Comparison of ENCODE assay signal across 3 cellular contexts in genomic region chr2:69734040-69734611, GRCh38.
TF ChIP-seq lines count a peak whose summit lies in the region.

No MANE protein-coding gene starts in this region.

TF ChIP-seq in A549, 52 proteins besides CTCF, POLR2A, EP300 and RAD21 (continued from another document and continues in another):
- TF ChIP-seq ATOH8 (CRISPR knock-in tag; IDR thresholded peaks at IDR 0.05; ENCODE audit: low read depth) (peak; percentile 100), HOXB13 (CRISPR knock-in tag; IDR thresholded peaks at IDR 0.05; ENCODE audit: low read depth) (peak; percentile 100), CHD4 (IDR thresholded peaks at IDR 0.05; ENCODE audit: borderline replicate concordance) (no peak), HDAC2 (IDR thresholded peaks at IDR 0.05) (no peak), NPAS2 (CRISPR knock-in tag; IDR thresholded peaks at IDR 0.05; ENCODE audit: borderline replicate concordance) (peak; percentile 91), SMC3 (IDR thresholded peaks at IDR 0.05) (no peak), CBX8 (IDR thresholded peaks at IDR 0.05) (no peak), FOSB (CRISPR knock-in tag; IDR thresholded peaks at IDR 0.05) (peak; percentile 97), JUN (IDR thresholded peaks at IDR 0.05) (peak; percentile 71 to 95), HES2 (IDR thresholded peaks at IDR 0.05) (0 out of 2 replicates have a peak, but pooled peaks have one; percentile 45), ZNF302 (CRISPR knock-in tag; IDR thresholded peaks at IDR 0.05) (peak; percentile 99), TP53 (CRISPR knock-in tag; IDR thresholded peaks at IDR 0.05) (peak; percentile 98), BCL3 (IDR thresholded peaks at IDR 0.05) (peak; percentile 74; the same call in 1 of the 3 replicates), REST (IDR thresholded peaks at IDR 0.05) (no peak), HOXB5 (CRISPR knock-in tag; IDR thresholded peaks at IDR 0.05) (peak; percentile 100), RNF2 (IDR thresholded peaks at IDR 0.05; ENCODE audit: borderline replicate concordance, low read depth) (no peak), JUNB (IDR thresholded peaks at IDR 0.05) (peak; percentile 39; the same call in 1 of the 2 replicates), HOXA7 (CRISPR knock-in tag; IDR thresholded peaks at IDR 0.05) (peak; percentile 99), TFCP2L1 (CRISPR knock-in tag; IDR thresholded peaks at IDR 0.05) (peak; percentile 93)

TF ChIP-seq in SK-N-SH treated with all-trans-retinoic acid at 6 μM for 48 hours, 23 proteins besides CTCF, POLR2A, EP300 and RAD21 (continued from another document):
- TF ChIP-seq POU6F1 (CRISPR knock-in tag; IDR thresholded peaks at IDR 0.05; ENCODE audit: borderline replicate concordance, low read depth), result no peak
- no peak for TF ChIP-seq ZNF565 (CRISPR knock-in tag; conservative IDR thresholded peaks at IDR 0.05; ENCODE audit: low read depth)
- no peak for TF ChIP-seq RARB (CRISPR knock-in tag; IDR thresholded peaks at IDR 0.05)
- TF ChIP-seq ESRRG (CRISPR knock-in tag; IDR thresholded peaks at IDR 0.05), result no peak
- peak; percentile 32; the same call in 1 of the 2 replicates for TF ChIP-seq SNAI2 (CRISPR knock-in tag; IDR thresholded peaks at IDR 0.05)
- TF ChIP-seq ZFP3 (CRISPR knock-in tag; IDR thresholded peaks at IDR 0.05), result peak; percentile 59; the same call in 1 of the 2 replicates
- no peak for TF ChIP-seq CSRNP3 (CRISPR knock-in tag; IDR thresholded peaks at IDR 0.05)
- no peak for TF ChIP-seq CREB5 (CRISPR knock-in tag; IDR thresholded peaks at IDR 0.05; ENCODE audit: low read depth)
- 0 out of 2 replicates have a peak, but pooled peaks have one; percentile 67 for TF ChIP-seq CSDC2 (CRISPR knock-in tag; IDR thresholded peaks at IDR 0.05)
- TF ChIP-seq OSR1 (CRISPR knock-in tag; IDR thresholded peaks at IDR 0.05), result no peak
- TF ChIP-seq ISL1 (CRISPR knock-in tag; IDR thresholded peaks at IDR 0.05), result no peak

TF ChIP-seq in HepG2, 621 proteins besides CTCF, POLR2A, EP300 and RAD21 (continued from another document and continues in another):
- TF ChIP-seq ZFP36L2 (CRISPR knock-in tag; IDR thresholded peaks at IDR 0.05), result no peak
- TF ChIP-seq CEBPG (CRISPR knock-in tag; IDR thresholded peaks at IDR 0.05), result peak; percentile 72
- 0 out of 2 replicates have a peak, but pooled peaks have one; percentile 45 for TF ChIP-seq RFXAP (CRISPR knock-in tag; IDR thresholded peaks at IDR 0.05; ENCODE audit: borderline replicate concordance)
- TF ChIP-seq FOXP1 (IDR thresholded peaks at IDR 0.05), result no peak
- TF ChIP-seq FOXP1 (CRISPR knock-in tag; IDR thresholded peaks at IDR 0.05), result peak; percentile 66; the same call in 1 of the 2 replicates
- TF ChIP-seq NRL (CRISPR knock-in tag; IDR thresholded peaks at IDR 0.05; ENCODE audit: borderline replicate concordance), result no peak
- 0 out of 2 replicates have a peak, but pooled peaks have one; percentile 22 for TF ChIP-seq POGZ (CRISPR knock-in tag; IDR thresholded peaks at IDR 0.05)
- TF ChIP-seq ZFP1 (CRISPR knock-in tag; IDR thresholded peaks at IDR 0.05), result no peak
- no peak for TF ChIP-seq ZSCAN12 (CRISPR knock-in tag; IDR thresholded peaks at IDR 0.05)
- no peak for TF ChIP-seq ATAD3A (CRISPR knock-in tag; IDR thresholded peaks at IDR 0.05)
- no peak for TF ChIP-seq MLLT10 (CRISPR knock-in tag; IDR thresholded peaks at IDR 0.05)
- 0 out of 2 replicates have a peak, but pooled peaks have one; percentile 59 for TF ChIP-seq RCOR2 (CRISPR knock-in tag; IDR thresholded peaks at IDR 0.05)
- peak; percentile 75 for TF ChIP-seq SOX13 (IDR thresholded peaks at IDR 0.05)
- TF ChIP-seq SOX13 (CRISPR knock-in tag; conservative IDR thresholded peaks at IDR 0.05 in 1 of 2, IDR thresholded peaks at IDR 0.05 in 1 of 2), result peak; percentile 37 to 91; a peak in 2 of 4 replicates
- TF ChIP-seq CCDC6 (CRISPR knock-in tag; IDR thresholded peaks at IDR 0.05), result no peak
- no peak for TF ChIP-seq FIP1L1 (IDR thresholded peaks at IDR 0.05; ENCODE audit: borderline replicate concordance, insufficient read depth, low read depth, low read length)
- TF ChIP-seq NR2F2 (IDR thresholded peaks at IDR 0.05; ENCODE audit: borderline replicate concordance, low read depth), result peak; percentile 55; the same call in 1 of the 2 replicates
- TF ChIP-seq MEF2D (CRISPR knock-in tag; IDR thresholded peaks at IDR 0.05), result 0 out of 2 replicates have a peak, but pooled peaks have one; percentile 24
- no peak for TF ChIP-seq AGO2 (optimal IDR thresholded peaks at IDR 0.05; ENCODE audit: low read depth, low read length)
- TF ChIP-seq SAP130 (CRISPR knock-in tag; IDR thresholded peaks at IDR 0.05; ENCODE audit: low read depth), result peak; percentile 40
- TF ChIP-seq ADNP (CRISPR knock-in tag; IDR thresholded peaks at IDR 0.05), result no peak
- TF ChIP-seq ATF4 (CRISPR knock-in tag; IDR thresholded peaks at IDR 0.05), result peak in 1 of 2 experiments; percentile 82; a peak in 2 of 4 replicates
- TF ChIP-seq SIX1 (CRISPR knock-in tag; IDR thresholded peaks at IDR 0.05; ENCODE audit: borderline replicate concordance), result peak; percentile 11; the same call in 1 of the 2 replicates
- no peak for TF ChIP-seq DMTF1 (CRISPR knock-in tag; IDR thresholded peaks at IDR 0.05)
- peak; percentile 92 for TF ChIP-seq HNF1A (IDR thresholded peaks at IDR 0.05; ENCODE audit: low read depth)
- peak; percentile 88; the same call in 1 of the 2 replicates for TF ChIP-seq HNF1A (CRISPR knock-in tag; IDR thresholded peaks at IDR 0.05; ENCODE audit: borderline replicate concordance)
- TF ChIP-seq RARA (CRISPR knock-in tag; IDR thresholded peaks at IDR 0.05), result 0 out of 2 replicates have a peak, but pooled peaks have one; percentile 29
- TF ChIP-seq ZNF792 (CRISPR knock-in tag; IDR thresholded peaks at IDR 0.05), result no peak
- TF ChIP-seq ZNF24 (IDR thresholded peaks at IDR 0.05), result no peak
- no peak for TF ChIP-seq ZNF580 (CRISPR knock-in tag; IDR thresholded peaks at IDR 0.05; ENCODE audit: borderline replicate concordance, low read depth)
- TF ChIP-seq SNAPC2 (CRISPR knock-in tag; IDR thresholded peaks at IDR 0.05), result 0 out of 2 replicates have a peak, but pooled peaks have one; percentile 32
- 0 out of 2 replicates have a peak, but pooled peaks have one; percentile 13 for TF ChIP-seq BCL6 (CRISPR knock-in tag; IDR thresholded peaks at IDR 0.05)
- no peak for TF ChIP-seq ZFP37 (CRISPR knock-in tag; IDR thresholded peaks at IDR 0.05; ENCODE audit: borderline replicate concordance)
- peak; percentile 9; the same call in 1 of the 2 replicates for TF ChIP-seq FOXO1 (CRISPR knock-in tag; IDR thresholded peaks at IDR 0.05)
- no peak for TF ChIP-seq HOXA7 (CRISPR knock-in tag; IDR thresholded peaks at IDR 0.05)
- TF ChIP-seq NCOR1 (IDR thresholded peaks at IDR 0.05; ENCODE audit: borderline replicate concordance, low read length), result peak; percentile 50; the same call in 1 of the 2 replicates
- no peak for TF ChIP-seq NCOA5 (CRISPR knock-in tag; IDR thresholded peaks at IDR 0.05)
- no peak for TF ChIP-seq THAP9 (CRISPR knock-in tag; IDR thresholded peaks at IDR 0.05; ENCODE audit: borderline replicate concordance)
- 0 out of 2 replicates have a peak, but pooled peaks have one; percentile 49 for TF ChIP-seq ZNF710 (CRISPR knock-in tag; IDR thresholded peaks at IDR 0.05; ENCODE audit: borderline replicate concordance)
- TF ChIP-seq YY1 (IDR thresholded peaks at IDR 0.05; ENCODE audit: insufficient read depth, insufficient replicate concordance, low read depth, low read length), result peak; percentile 56
- no peak for TF ChIP-seq SNRNP70 (IDR thresholded peaks at IDR 0.05; ENCODE audit: low read depth, low read length)
- peak; percentile 57 for TF ChIP-seq TCF7 (IDR thresholded peaks at IDR 0.05; ENCODE audit: low read depth)
- TF ChIP-seq ATF1 (CRISPR knock-in tag; IDR thresholded peaks at IDR 0.05), result peak; percentile 49
- no peak for TF ChIP-seq MYNN (CRISPR knock-in tag; IDR thresholded peaks at IDR 0.05; ENCODE audit: low read depth)
- peak; percentile 57; the same call in 1 of the 2 replicates for TF ChIP-seq SP4 (CRISPR knock-in tag; IDR thresholded peaks at IDR 0.05)
